8 cellular contexts compared by ENCODE assay signal in the genomic region with DNA sequence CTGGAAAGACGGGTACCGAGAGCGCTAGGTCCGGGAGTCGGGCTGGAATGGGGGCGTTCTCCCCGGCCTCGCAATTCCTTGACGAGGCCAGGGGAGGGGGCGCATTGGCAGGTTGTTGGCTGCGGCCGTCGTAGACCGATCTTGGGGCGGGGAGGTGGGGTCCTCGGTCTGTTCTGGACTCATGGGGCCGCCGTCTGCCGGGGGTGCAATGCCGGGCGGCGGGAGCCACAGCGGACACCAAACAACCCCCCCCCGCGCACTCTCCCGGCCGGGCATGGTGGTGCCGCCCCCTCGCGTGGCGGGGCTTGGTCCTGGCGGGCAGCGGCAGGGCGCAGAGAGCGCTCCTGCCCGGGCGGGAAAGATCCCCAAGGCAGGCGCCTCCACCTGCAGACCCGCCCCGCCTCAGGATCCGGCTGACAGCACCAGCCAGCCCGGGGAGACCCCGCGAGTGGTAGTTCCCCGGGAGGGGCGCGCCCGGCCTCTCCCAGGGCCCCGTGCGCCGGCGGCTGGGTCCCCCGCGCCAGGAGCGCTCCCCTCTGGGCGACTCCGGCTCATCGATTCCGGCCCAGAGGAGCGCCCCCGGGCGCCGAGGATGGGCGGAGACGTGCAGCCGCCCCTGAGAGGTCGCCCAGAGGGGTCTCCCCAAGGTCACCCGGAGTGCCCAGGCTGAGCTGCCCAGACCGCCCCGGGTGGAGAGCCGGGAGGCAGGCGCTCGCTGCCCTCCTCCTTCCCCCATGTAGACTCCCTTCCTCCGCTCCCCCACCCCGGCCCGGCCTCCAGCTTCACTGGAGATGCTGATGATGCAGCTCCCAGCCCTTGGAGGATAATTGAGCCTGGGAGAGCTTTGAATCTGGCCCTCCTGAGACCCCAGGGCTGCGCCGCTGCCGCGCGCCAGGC. TPM values are rescaled to one million over a fixed set of nuclear protein-coding genes. Genes with fewer than 3 reads are reported as not detected.
A peak's percentile ranks its signal among the peaks of the same experiment; 100 is the strongest.
DNase-seq lines count a peak whose midpoint lies in the region; ATAC-seq and TF ChIP-seq lines count a peak whose summit lies in the region.

No MANE protein-coding gene starts in this region.

- H3K4me3 ChIP-seq in BJ (ENCODE audit: low read depth, low read length) (peak overlapping the region; percentile 23), neuron (ENCODE audit: low read length) (peak overlapping the region; percentile 61), upper lobe of left lung (peak overlapping the region; percentile 59 to 71 (median 62))

- TF ChIP-seq CTCF in BJ (IDR thresholded peaks at IDR 0.05; ENCODE audit: insufficient read depth, low read depth, low read length) (no peak), upper lobe of left lung (IDR thresholded peaks at IDR 0.05) (peak in 2 of 6 experiments; percentile 12 to 14)

- H3K27ac Mint-ChIP-seq in activated CD8-positive, alpha-beta memory T cell treated with anti-CD3 and anti-CD28 coated beads, Interleukin-2, amount 10 ng/mL, durations not matched to agents 7 days and 5 days: peak overlapping the region; percentile 98

- no peak for TF ChIP-seq EP300 in upper lobe of left lung (IDR thresholded peaks at IDR 0.05)

- CTCF ChIA-PET in BJ (lab: Yijun Ruan, JAX): interaction anchor here (2.1 kb wide), 1 partner anchor 11 kb away, joined by 5 read pairs; no protein-coding TSS in a partner anchor
- CTCF ChIA-PET in activated CD8-positive, alpha-beta memory T cell treated with anti-CD3 and anti-CD28 coated beads, Interleukin-2, amount 10 ng/mL, durations not matched to agents 7 days and 5 days (lab: Charles Lee): interaction anchor here (0.7 to 4.1 kb wide), 38 partner anchors 10 to 243 kb away, joined by 3 to 38 read pairs (median 4); a partner anchor contains a TSS

- DNase-seq in BJ (ENCODE audit: low read depth) (no peak), HuH-7.5 (ENCODE audit: low spot score) (peak; percentile 16), upper lobe of left lung (peak in 1 of 2 donors; percentile 87), COLO668 (lab: John Stamatoyannopoulos, UW; ENCODE audit: unreplicated experiment) (no peak)
- peak; percentile 63 for DNase-seq in activated CD8-positive, alpha-beta memory T cell treated with anti-CD3 and anti-CD28 coated beads, Interleukin-2, amount 10 ng/mL, durations not matched to agents 7 days and 5 days

- H3K9me3 Mint-ChIP-seq in activated CD8-positive, alpha-beta memory T cell treated with anti-CD3 and anti-CD28 coated beads, Interleukin-2, amount 10 ng/mL, durations not matched to agents 7 days and 5 days (ENCODE audit: low read depth): no peaks in the 10 kb centered on the region

- H3K4me1 Mint-ChIP-seq in activated CD8-positive, alpha-beta memory T cell treated with anti-CD3 and anti-CD28 coated beads, Interleukin-2, amount 10 ng/mL, durations not matched to agents 7 days and 5 days: peaks cover 63% of the 10 kb centered on the region

- POLR2A ChIA-PET in BJ (lab: Charles Lee): no interaction called here

- H2AFZ ChIP-seq in neuron (ENCODE audit: low read depth, low read length): peak overlapping the region; percentile 94

- 1% methylated on average over 21 of the region's 81 CpGs; no CpG with 5 or more reads in 1 of the 2 donors for WGBS in upper lobe of left lung, 2 donors

- H3K4me1 ChIP-seq in neuron (ENCODE audit: insufficient read depth, low read length): peaks cover 33% of the 10 kb centered on the region
- peaks cover 32 to 48% (median 35%) of the 10 kb centered on the region in 4 donors for H3K4me1 ChIP-seq in upper lobe of left lung

- peak overlapping the region; percentile 88 for H3K4me3 Mint-ChIP-seq in activated CD8-positive, alpha-beta memory T cell treated with anti-CD3 and anti-CD28 coated beads, Interleukin-2, amount 10 ng/mL, durations not matched to agents 7 days and 5 days

- no peaks in the 10 kb centered on the region for H3K36me3 ChIP-seq in BJ (ENCODE audit: control insufficient read depth, insufficient read depth, low read length)
- no peaks in the 10 kb centered on the region for H3K36me3 ChIP-seq in neuron (ENCODE audit: insufficient read depth, low read length)
- H3K36me3 ChIP-seq in upper lobe of left lung: no peaks in the 10 kb centered on the region

- peak overlapping the region; percentile 81 to 90 (median 84) for H3K27ac ChIP-seq in upper lobe of left lung

- H3K36me3 Mint-ChIP-seq in activated CD8-positive, alpha-beta memory T cell treated with anti-CD3 and anti-CD28 coated beads, Interleukin-2, amount 10 ng/mL, durations not matched to agents 7 days and 5 days: peaks cover 34% of the 10 kb centered on the region

- peak; percentile 20 for ATAC-seq in activated CD8-positive, alpha-beta memory T cell treated with anti-CD3 and anti-CD28 coated beads, Interleukin-2, amount 10 ng/mL, durations not matched to agents 7 days and 5 days
- ATAC-seq in esophagus mucosa (peak; percentile 22), upper lobe of left lung (ENCODE audit: low FRiP score in 2 of 2) (peak in 1 of 2 donors; percentile 38), GM19463 (IDR thresholded peaks at IDR 0.05; ENCODE audit: unreplicated experiment) (no peak)

- H3K27me3 Mint-ChIP-seq in activated CD8-positive, alpha-beta memory T cell treated with anti-CD3 and anti-CD28 coated beads, Interleukin-2, amount 10 ng/mL, durations not matched to agents 7 days and 5 days: no peaks in the 10 kb centered on the region

- no peak for TF ChIP-seq POLR2A in upper lobe of left lung (IDR thresholded peaks at IDR 0.05)

- H3K27me3 ChIP-seq in BJ (ENCODE audit: control insufficient read depth, insufficient read depth, low read length) (peaks cover 39% of the 10 kb centered on the region), neuron (ENCODE audit: insufficient read depth, low read length) (no peaks in the 10 kb centered on the region), upper lobe of left lung (peaks cover 0 to 20% (median 14%) of the 10 kb centered on the region in 4 donors)

- no peaks in the 10 kb centered on the region for H3K9me3 ChIP-seq in neuron (ENCODE audit: low read length)
- H3K9me3 ChIP-seq in upper lobe of left lung: no peaks in the 10 kb centered on the region

RNA-seq across cellular contexts. Expression of a gene that starts 0.7 kb away (rescaled TPM):
- polyA plus RNA-seq in BJ (2011; rRNA removed): not detected in 2 replicates
- not detected in 2 replicates for polyA minus RNA-seq in BJ (2011; rRNA and poly(A)+ RNA removed)
- total RNA-seq in activated CD8-positive, alpha-beta memory T cell treated with anti-CD3 and anti-CD28 coated beads, Interleukin-2, amount 10 ng/mL, durations not matched to agents 7 days and 5 days: 100 to 1,000 TPM in 1 of 2 experiments, 10 to 100 TPM in 1; 86.5 to 128 TPM
- total RNA-seq in esophagus mucosa: 2.3 TPM
- 10 to 100 TPM in 2 of 6 donors, 1 to 10 TPM in 4; 7.4 to 16.8 (median 8.8) TPM for total RNA-seq in upper lobe of left lung

RNA-seq across cellular contexts. Expression of a gene that starts 57.9 kb away (rescaled TPM):
- 4.0 and 5.4 TPM in 2 replicates for polyA plus RNA-seq in BJ (2011; rRNA removed)
- polyA minus RNA-seq in BJ (2011; rRNA and poly(A)+ RNA removed): 2.1 and 3.2 TPM in 2 replicates
- 10 to 100 TPM in 1 of 2 experiments, 1 to 10 TPM in 1; 9.5 to 10.6 TPM for total RNA-seq in activated CD8-positive, alpha-beta memory T cell treated with anti-CD3 and anti-CD28 coated beads, Interleukin-2, amount 10 ng/mL, durations not matched to agents 7 days and 5 days
- 6.0 TPM for total RNA-seq in esophagus mucosa
- total RNA-seq in upper lobe of left lung: 10 to 100 TPM in 1 of 6 donors, 1 to 10 TPM in 5; 7.2 to 23.0 (median 8.8) TPM

Comparison
In these comparisons a context has a peak if more than half of its experiments do, and no peak if none do; other contexts are left out.
1. DNase-seq: peak in HuH-7.5 (single experiment) and activated CD8-positive, alpha-beta memory T cell treated with anti-CD3 and anti-CD28 coated beads, Interleukin-2, amount 10 ng/mL, durations not matched to agents 7 days and 5 days (single experiment); none in BJ (single experiment) and COLO668 (single experiment).
2. RNA of a gene that starts 0.7 kb away (total RNA-seq): 86.5 to 128 TPM in activated CD8-positive, alpha-beta memory T cell treated with anti-CD3 and anti-CD28 coated beads, Interleukin-2, amount 10 ng/mL, durations not matched to agents 7 days and 5 days; 7.4 to 16.8 TPM in upper lobe of left lung and 2.3 TPM in esophagus mucosa (single experiment); every median in the first group is over 4 times any median in the second.
3. Peak in every context shown above with its lines, with median percentiles within 50 percentile points of each other: H3K4me3 ChIP-seq.